Comparison of ENCODE assay signal across 13 cellular contexts in genomic region chr17:7207120-7208001, GRCh38. TPM values are rescaled to one million over a fixed set of nuclear protein-coding genes. Genes with fewer than 3 reads are reported as not detected.
DNase-seq lines count a peak whose midpoint lies in the region; ATAC-seq and TF ChIP-seq lines count a peak whose summit lies in the region.
"Had no signal": no experiment of that assay in that cellular context is flagged by ENCODE, and none has a peak within 500 bp of the region (broad histone marks: within the 10 kb centered on the region; RNA-seq: fewer than 3 reads in every experiment).

No MANE protein-coding gene starts in this region.

- H3K9me3 Mint-ChIP-seq in activated B cell treated with CpG ODN at 0.5 μM for 24 hours = no peaks in the 10 kb centered on the region

- H3K27me3 Mint-ChIP-seq in activated B cell treated with CpG ODN at 0.5 μM for 24 hours = no peaks in the 10 kb centered on the region

- H3K4me1 Mint-ChIP-seq in activated B cell treated with CpG ODN at 0.5 μM for 24 hours = peaks cover 30% of the 10 kb centered on the region

- no peak for TF ChIP-seq POLR2A in sigmoid colon (IDR thresholded peaks at IDR 0.05)

- H3K4me3 ChIP-seq in H7 (ENCODE audit: insufficient read depth, low read depth, low read length) (peak overlapping the region; percentile 38), sigmoid colon (no peak overlapping the region)
- H3K4me3 ChIP-seq: right lobe of liver had no signal

- H3K36me3 ChIP-seq in H7 (replicated peaks; ENCODE audit: control insufficient read depth, insufficient read depth, low read length) (peaks cover 13% of the 10 kb centered on the region), sigmoid colon (peaks cover 0 to 16% (median 12%) of the 10 kb centered on the region in 4 donors)

- H3K9me3 ChIP-seq in sigmoid colon = no peaks in the 10 kb centered on the region
- H3K9me3 ChIP-seq: right lobe of liver had no signal

- no peaks in the 10 kb centered on the region for H3K27me3 ChIP-seq in H7 (ENCODE audit: control insufficient read depth, insufficient read depth, low read length)
- no peaks in the 10 kb centered on the region for H3K27me3 ChIP-seq in sigmoid colon
- H3K27me3 ChIP-seq: right lobe of liver had no signal

- TF ChIP-seq CTCF in activated B cell treated with CpG ODN at 0.5 μM for 24 hours (IDR thresholded peaks at IDR 0.05) = no peak
- no peak for TF ChIP-seq CTCF in sigmoid colon (IDR thresholded peaks at IDR 0.05)

- ATAC-seq in activated B cell treated with CpG ODN at 0.5 μM for 24 hours (ENCODE audit: low read depth) = no peak
- ATAC-seq in GM21528 (IDR thresholded peaks at IDR 0.05; ENCODE audit: low FRiP score, unreplicated experiment) = no peak
- ATAC-seq: right lobe of liver had no signal

- H3K4me3 Mint-ChIP-seq in activated B cell treated with CpG ODN at 0.5 μM for 24 hours = no peak overlapping the region

- peak overlapping the region in 3 of 4 donors; percentile 18 to 26 (median 24) for H3K27ac ChIP-seq in sigmoid colon
- H3K27ac ChIP-seq: right lobe of liver had no signal

- H3K27ac Mint-ChIP-seq in activated B cell treated with CpG ODN at 0.5 μM for 24 hours = peak overlapping the region; percentile 15

- no peak for TF ChIP-seq EP300 in sigmoid colon (IDR thresholded peaks at IDR 0.05)

- CTCF ChIA-PET in activated B cell treated with CpG ODN at 0.5 μM for 24 hours (lab: Charles Lee) = no interaction called here

- POLR2A ChIA-PET in activated B cell treated with CpG ODN at 0.5 μM for 24 hours (lab: Charles Lee) = interaction anchor here (0.6 kb wide), 1 partner anchor 35 kb away, joined by 12 read pairs; the partner anchor contains the start of gene GABARAP

- DNase-seq in H7 (no peak), activated B cell treated with CpG ODN at 0.5 μM for 24 hours (no peak), hepatic stellate cell (ENCODE audit: low spot score) (peak; percentile 44), sigmoid colon (no peak), EL (no peak)
- no peak for DNase-seq in effector CD4-positive, alpha-beta T cell
- DNase-seq: central memory CD4-positive, alpha-beta T cell; DMS79 treated with DMSO at 0.1 percent for 48 hours; foreskin melanocyte; KBM-7; NCI-H2107 had no signal

- H3K36me3 Mint-ChIP-seq in activated B cell treated with CpG ODN at 0.5 μM for 24 hours (ENCODE audit: low read depth) = peaks cover 2% of the 10 kb centered on the region

- intact Hi-C loops in activated B cell treated with CpG ODN at 0.5 μM for 24 hours (cut with micrococcal nuclease) (no loop called here), sigmoid colon (cut with DNase I) (no loop called here)

- 84 to 89% methylated on average over 24 of the region's 24 CpGs for WGBS in sigmoid colon, 2 donors

- H3K4me1 ChIP-seq in sigmoid colon = peaks cover 0 to 40% (median 31%) of the 10 kb centered on the region in 4 donors

RNA-seq across cellular contexts. Expression of gene DLG4, which starts 12.3 kb away (rescaled TPM):
- 21.0 and 27.6 TPM in 2 replicates for total RNA-seq in H7 (2014; rRNA removed; shearing (Covaris generic))
- total RNA-seq in activated B cell treated with CpG ODN at 0.5 μM for 24 hours (3.9 and 5.0 TPM in 2 replicates), sigmoid colon (10 to 100 TPM; 14.6 to 27.4 (median 16.7) TPM)
- polyA plus RNA-seq in sigmoid colon = 1 to 10 TPM; 1.6 to 8.3 (median 5.4) TPM

RNA-seq across cellular contexts. Expression of gene ACADVL, which starts 12.4 kb away (rescaled TPM):
- 362 and 410 TPM in 2 replicates for total RNA-seq in H7 (2014; rRNA removed; shearing (Covaris generic))
- 438 and 469 TPM in 2 replicates for total RNA-seq in activated B cell treated with CpG ODN at 0.5 μM for 24 hours
- 100 to 1,000 TPM; 311 to 569 (median 338) TPM for total RNA-seq in sigmoid colon
- 100 to 1,000 TPM; 211 to 587 (median 491) TPM for polyA plus RNA-seq in sigmoid colon

RNA-seq across cellular contexts. Expression of gene DVL2, which starts 27.0 kb away (rescaled TPM):
- total RNA-seq in H7 (2014; rRNA removed; shearing (Covaris generic)) = 75.0 and 90.9 TPM in 2 replicates
- total RNA-seq in activated B cell treated with CpG ODN at 0.5 μM for 24 hours = 56.1 and 64.6 TPM in 2 replicates
- 10 to 100 TPM; 36.4 to 56.2 (median 41.8) TPM for total RNA-seq in sigmoid colon
- polyA plus RNA-seq in sigmoid colon = 10 to 100 TPM; 12.0 to 30.7 (median 13.2) TPM

RNA-seq across cellular contexts. Expression of gene ASGR1, which starts 28.2 kb away (rescaled TPM):
- total RNA-seq in H7 (2014; rRNA removed; shearing (Covaris generic)) = 12.3 and 15.4 TPM in 2 replicates
- total RNA-seq in activated B cell treated with CpG ODN at 0.5 μM for 24 hours (not detected in 2 replicates), sigmoid colon (under 1 TPM in 2 of 4 donors, not detected in 2; 0.36 to 0.55 TPM)
- polyA plus RNA-seq in sigmoid colon = 1 to 10 TPM; 1.7 to 2.4 (median 2.3) TPM

RNA-seq across cellular contexts. Expression of gene PHF23, which starts 31.9 kb away (rescaled TPM):
- total RNA-seq in H7 (2014; rRNA removed; shearing (Covaris generic)) = 54.9 and 56.2 TPM in 2 replicates
- total RNA-seq in activated B cell treated with CpG ODN at 0.5 μM for 24 hours (45.5 and 46.6 TPM in 2 replicates), sigmoid colon (10 to 100 TPM; 23.1 to 45.4 (median 35.4) TPM)
- polyA plus RNA-seq in sigmoid colon = 10 to 100 TPM; 40.7 to 45.6 (median 45.1) TPM
